8 cellular contexts compared by ENCODE assay signal in the genomic region with DNA sequence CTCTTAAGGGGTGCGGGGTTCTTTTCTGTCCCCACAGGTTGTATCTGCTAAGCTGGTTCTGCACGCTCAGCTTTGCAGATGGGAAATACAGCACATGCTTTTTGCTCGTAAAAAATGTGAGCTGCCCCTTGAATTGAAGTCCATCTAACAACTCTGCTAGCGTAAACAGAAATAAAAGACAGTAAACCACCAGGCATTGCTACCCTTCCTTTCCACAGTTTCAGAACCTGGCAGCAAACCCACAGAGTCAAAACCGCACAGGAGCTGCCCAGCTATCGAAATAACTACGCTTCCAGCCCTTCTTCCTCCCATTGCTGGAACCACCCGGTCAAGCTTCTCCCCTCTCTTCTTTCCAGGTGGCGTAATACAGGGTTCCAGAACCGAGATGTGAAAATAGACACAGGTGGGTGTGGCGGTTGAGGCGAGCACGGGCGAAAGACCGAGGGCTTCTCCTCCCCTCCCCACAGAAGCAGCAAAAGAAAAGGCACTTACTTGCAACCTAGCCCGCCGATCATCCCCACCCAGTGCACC. TPM values are rescaled to one million over a fixed set of nuclear protein-coding genes. Genes with fewer than 3 reads are reported as not detected.
A peak's percentile ranks its signal among the peaks of the same experiment; 100 is the strongest.
DNase-seq lines count a peak whose midpoint lies in the region; ATAC-seq and TF ChIP-seq lines count a peak whose summit lies in the region.
"Had no signal": no experiment of that assay in that cellular context is flagged by ENCODE, and none has a peak within 500 bp of the region (broad histone marks: within the 10 kb centered on the region; RNA-seq: fewer than 3 reads in every experiment).

No MANE protein-coding gene starts in this region.

- ATAC-seq in HCT116 (no peak; the same call in 1 of the 2 replicates), T-cell (replicated peaks in 1 of 4) (peak in 2 of 4 experiments; percentile 12 to 23), left cardiac atrium (peak; percentile 9 to 24), sciatic nerve (peak; percentile 19), GM19023 (IDR thresholded peaks at IDR 0.05; ENCODE audit: unreplicated experiment) (no peak)

- peaks cover 6 to 21% (median 14%) of the 10 kb centered on the region in 3 donors for H3K4me1 Mint-ChIP-seq in T-cell

- POLR2A ChIA-PET in HCT116 (lab: Charles Lee) (interaction anchor here (1.2 kb wide), 1 partner anchor 43 kb away, joined by 4 read pairs; no protein-coding TSS in a partner anchor), T-cell (lab: Charles Lee) (no interaction called here)

- peaks cover 13 to 28% of the 10 kb centered on the region in 2 donors for H3K27me3 Mint-ChIP-seq in T-cell

- no peak for TF ChIP-seq POLR2A in HCT116 (IDR thresholded peaks at IDR 0.05; ENCODE audit: borderline replicate concordance, extremely low read depth, insufficient read depth, insufficient read length)

- RAD21 ChIA-PET in HCT116 (lab: Charles Lee; ENCODE audit: low non-redundant PET in 1 of 2, low total read pairs in 2 of 2, uncharacterized antibody in 2 of 2, unreplicated experiment in 2 of 2): no interaction called here

- CTCF ChIA-PET in HCT116 (lab: Charles Lee) (interaction anchor here (1.3 to 1.4 kb wide), 2 partner anchors 12 to 15 kb away, joined by 4 to 5 read pairs; no protein-coding TSS in a partner anchor), T-cell (lab: Charles Lee) (no interaction called here)

- intact Hi-C loops in HCT116 (cut with micrococcal nuclease) (no loop called here), left cardiac atrium (cut with DNase I) (no loop called here), sciatic nerve (cut with DNase I) (no loop called here)

- no peak for TF ChIP-seq CTCF in HCT116 (IDR thresholded peaks at IDR 0.05 in 2 of 3, conservative IDR thresholded peaks at IDR 0.05 in 1 of 3; ENCODE audit: borderline replicate concordance in 1 of 3, insufficient read depth in 1 of 3, low read depth in 2 of 3, low read length in 2 of 3)

- no peak for TF ChIP-seq RAD21 in HCT116 (IDR thresholded peaks at IDR 0.05; ENCODE audit: low read depth)

- no peak overlapping the region for H3K27ac Mint-ChIP-seq in T-cell

- H3K9me3 ChIP-seq in HCT116 (ENCODE audit: control insufficient read depth in 1 of 2, insufficient read depth in 1 of 2, low read depth in 1 of 2, low read length in 2 of 2): no peaks in the 10 kb centered on the region

- H3K9me2 ChIP-seq in HCT116 (ENCODE audit: insufficient read depth): no peaks in the 10 kb centered on the region

- no peaks in the 10 kb centered on the region for H3K79me2 ChIP-seq in HCT116 (ENCODE audit: insufficient read depth, low read length)

- peak overlapping the region; percentile 72 for H3K4me2 ChIP-seq in HCT116 (ENCODE audit: low read length)

- peak overlapping the region in 2 of 3 donors; percentile 32 to 77 for H3K4me3 Mint-ChIP-seq in T-cell

- H3K36me3 Mint-ChIP-seq in T-cell: no peaks in the 10 kb centered on the region

- peak overlapping the region; percentile 30 to 40 for H3K4me3 ChIP-seq in HCT116 (replicated peaks in 1 of 2; ENCODE audit: low read depth in 1 of 2, low read length in 2 of 2)

- H3K9ac ChIP-seq in HCT116 (ENCODE audit: low read length): no peak overlapping the region

- BruUV-seq in HCT116 (replicated peaks; lab: Mats Ljungman, UMichigan): no TSS peak

- H2AFZ ChIP-seq in HCT116 (ENCODE audit: low read depth, low read length, poor library complexity, severe bottlenecking): peak overlapping the region; percentile 22

- H3K27ac ChIP-seq in HCT116 (ENCODE audit: low read depth, low read length): no peak overlapping the region

- H3K27me3 ChIP-seq in HCT116 (ENCODE audit: insufficient read depth, low read length): peaks cover 41% of the 10 kb centered on the region

- H4K20me1 ChIP-seq in HCT116 (ENCODE audit: insufficient read depth): no peaks in the 10 kb centered on the region

- H3K36me3 ChIP-seq in HCT116 (ENCODE audit: control insufficient read depth in 1 of 2, insufficient read depth in 2 of 2, low read length in 2 of 2): no peaks in the 10 kb centered on the region

- DNase-seq in ELR (ENCODE audit: low read depth): peak; percentile 51
- no peak for DNase-seq in HCT116 (ENCODE audit: low read depth, low spot score)
- DNase-seq in T-cell: no peak
- DNase-seq in left cardiac atrium: no peak
- DNase-seq in sciatic nerve (ENCODE audit: low spot score): no peak
- DNase-seq in HPDE6-E6E7 (ENCODE audit: extremely low spot score): no peak

- H3K9me3 Mint-ChIP-seq in T-cell: no peaks in the 10 kb centered on the region

- H3K4me1 ChIP-seq in HCT116 (ENCODE audit: control insufficient read depth in 1 of 2, insufficient read depth in 2 of 2, low read length in 2 of 2): peaks cover 0 to 12% of the 10 kb centered on the region in 2 experiments; a peak in 2 of 4 replicates

TF ChIP-seq in HCT116, 20 proteins besides CTCF, POLR2A, EP300 and RAD21:
- TF ChIP-seq, protein P1, sequence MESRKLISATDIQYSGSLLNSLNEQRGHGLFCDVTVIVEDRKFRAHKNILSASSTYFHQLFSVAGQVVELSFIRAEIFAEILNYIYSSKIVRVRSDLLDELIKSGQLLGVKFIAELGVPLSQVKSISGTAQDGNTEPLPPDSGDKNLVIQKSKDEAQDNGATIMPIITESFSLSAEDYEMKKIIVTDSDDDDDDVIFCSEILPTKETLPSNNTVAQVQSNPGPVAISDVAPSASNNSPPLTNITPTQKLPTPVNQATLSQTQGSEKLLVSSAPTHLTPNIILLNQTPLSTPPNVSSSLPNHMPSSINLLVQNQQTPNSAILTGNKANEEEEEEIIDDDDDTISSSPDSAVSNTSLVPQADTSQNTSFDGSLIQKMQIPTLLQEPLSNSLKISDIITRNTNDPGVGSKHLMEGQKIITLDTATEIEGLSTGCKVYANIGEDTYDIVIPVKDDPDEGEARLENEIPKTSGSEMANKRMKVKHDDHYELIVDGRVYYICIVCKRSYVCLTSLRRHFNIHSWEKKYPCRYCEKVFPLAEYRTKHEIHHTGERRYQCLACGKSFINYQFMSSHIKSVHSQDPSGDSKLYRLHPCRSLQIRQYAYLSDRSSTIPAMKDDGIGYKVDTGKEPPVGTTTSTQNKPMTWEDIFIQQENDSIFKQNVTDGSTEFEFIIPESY (IDR thresholded peaks at IDR 0.05; ENCODE audit: extremely low read depth, insufficient replicate concordance, low read length): no peak
- TF ChIP-seq SIN3A (IDR thresholded peaks at IDR 0.05; ENCODE audit: low read depth) (no peak), CEBPB (IDR thresholded peaks at IDR 0.05; ENCODE audit: low read depth) (no peak), TCF7L2 (IDR thresholded peaks at IDR 0.05; ENCODE audit: borderline replicate concordance, extremely low read depth, insufficient read depth, insufficient read length) (no peak), EGR1 (IDR thresholded peaks at IDR 0.05; ENCODE audit: low read depth) (no peak), YY1 (IDR thresholded peaks at IDR 0.05; ENCODE audit: extremely low read depth, insufficient replicate concordance, low read depth, low read length) (no peak), SRF (IDR thresholded peaks at IDR 0.05; ENCODE audit: low read depth) (no peak), JUND (IDR thresholded peaks at IDR 0.05) (no peak), ELF1 (IDR thresholded peaks at IDR 0.05; ENCODE audit: borderline replicate concordance, low read depth) (no peak), SP1 (IDR thresholded peaks at IDR 0.05; ENCODE audit: low read depth) (no peak), ZNF274 (IDR thresholded peaks at IDR 0.05; ENCODE audit: low read depth, low read length) (no peak), POLR2AphosphoS5 (IDR thresholded peaks at IDR 0.05; ENCODE audit: low read depth, low read length) (no peak), FOSL1 (IDR thresholded peaks at IDR 0.05; ENCODE audit: low read depth) (no peak)
- TF ChIP-seq, protein P2, sequence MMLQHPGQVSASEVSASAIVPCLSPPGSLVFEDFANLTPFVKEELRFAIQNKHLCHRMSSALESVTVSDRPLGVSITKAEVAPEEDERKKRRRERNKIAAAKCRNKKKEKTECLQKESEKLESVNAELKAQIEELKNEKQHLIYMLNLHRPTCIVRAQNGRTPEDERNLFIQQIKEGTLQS (IDR thresholded peaks at IDR 0.05): no peak
- TF ChIP-seq, protein P3, sequence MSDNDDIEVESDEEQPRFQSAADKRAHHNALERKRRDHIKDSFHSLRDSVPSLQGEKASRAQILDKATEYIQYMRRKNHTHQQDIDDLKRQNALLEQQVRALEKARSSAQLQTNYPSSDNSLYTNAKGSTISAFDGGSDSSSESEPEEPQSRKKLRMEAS (IDR thresholded peaks at IDR 0.05): no peak
TF ChIP-seq in HCT116: peak in this region for 0.

RNA-seq across cellular contexts. Expression of gene SCN9A, which starts 0.5 kb away (rescaled TPM):
- total RNA-seq in HCT116 (2021; ENCODE audit: unreplicated experiment) (0.07 TPM), T-cell (under 1 TPM; 0.03 to 0.75 (median 0.06) TPM), left cardiac atrium (1 to 10 TPM; 1.8 to 6.4 TPM), sciatic nerve (25.5 TPM)
- not detected in 2 replicates for polyA plus RNA-seq in HCT116 (2012)
- total RNA-seq: activated CD8-positive, alpha-beta memory T cell treated with anti-CD3 and anti-CD28 coated beads for 36 hours had no signal

Comparison
In these comparisons a context has a peak if more than half of its experiments do, and no peak if none do; other contexts are left out.
1. ATAC-seq: peak in left cardiac atrium (2 of 2) and sciatic nerve (single experiment); none in HCT116 (single experiment) and GM19023 (single experiment).